ENCODE assay signal across 10 cellular contexts in genomic region chrX:71870337-71871098, GRCh38. TPM values are rescaled to one million over a fixed set of nuclear protein-coding genes. Genes with fewer than 3 reads are reported as not detected.
DNase-seq lines count a peak whose midpoint lies in the region; ATAC-seq and TF ChIP-seq lines count a peak whose summit lies in the region.
"Had no signal": no experiment of that assay in that cellular context is flagged by ENCODE, and none has a peak within 500 bp of the region (broad histone marks: within the 10 kb centered on the region; RNA-seq: fewer than 3 reads in every experiment).

No MANE protein-coding gene starts in this region.

- H3F3A ChIP-seq in SK-N-SH (replicated peaks; ENCODE audit: insufficient read depth), result no peaks in the 10 kb centered on the region

- H3K27ac ChIP-seq in HEK293 (ENCODE audit: extremely low read depth, low read depth, low read length), result no peak overlapping the region
- no peak overlapping the region for H3K27ac ChIP-seq in SK-N-SH (ENCODE audit: low read depth in 2 of 2, low read length in 1 of 2)
- H3K27ac ChIP-seq in sigmoid colon, result no peak overlapping the region

- TF ChIP-seq CTCF in Calu3 (IDR thresholded peaks at IDR 0.05; ENCODE audit: unreplicated experiment) (no peak), HEK293 (tag by site-specific recombination; IDR thresholded peaks at IDR 0.05) (peak; percentile 72), SK-N-SH (IDR thresholded peaks at IDR 0.05) (peak; percentile 36; the same call in 1 of the 2 replicates), GM10248 (IDR thresholded peaks at IDR 0.05; ENCODE audit: control extremely low read depth, extremely low read depth, low read depth, missing control alignments) (no peak), sigmoid colon (IDR thresholded peaks at IDR 0.05) (no peak)

- no peak for ATAC-seq in HG03460 (IDR thresholded peaks at IDR 0.05; ENCODE audit: unreplicated experiment)

- no peaks in the 10 kb centered on the region for H3K9me3 ChIP-seq in HEK293 (ENCODE audit: control insufficient read depth, insufficient read depth, low read depth, low read length)
- H3K9me3 ChIP-seq in SK-N-SH, result no peaks in the 10 kb centered on the region
- H3K9me3 ChIP-seq in sigmoid colon, result no peaks in the 10 kb centered on the region

- DNase-seq in Calu3 (peak; percentile 57), SK-N-SH (no peak), inferior parietal cortex (ENCODE audit: extremely low spot score) (peak; percentile 4), superior temporal gyrus (ENCODE audit: extremely low spot score) (no peak), GM10248 (ENCODE audit: extremely low spot score) (no peak), sigmoid colon (no peak)
- DNase-seq: NCI-H187 had no signal

- no peaks in the 10 kb centered on the region for H3K4me1 ChIP-seq in HEK293 (ENCODE audit: control insufficient read depth, insufficient read depth, low read length)
- no peaks in the 10 kb centered on the region for H3K4me1 ChIP-seq in SK-N-SH (ENCODE audit: control insufficient read depth in 1 of 2, insufficient read depth in 2 of 2, low read depth in 1 of 2, low read length in 1 of 2)
- no peaks in the 10 kb centered on the region for H3K4me1 ChIP-seq in sigmoid colon

- no peak overlapping the region for H3K27ac Mint-ChIP-seq in Calu3 (ENCODE audit: unreplicated experiment)
- H3K27ac Mint-ChIP-seq: activated T-helper 1 cell treated with anti-CD3 and anti-CD28 coated beads, Interleukin-12 subunit alpha, Interleukin-12 subunit beta, Interleukin-2, Interleukin-4 antibody, amounts not matched to agents 30 ng/mL and 10 ng/mL and 1 ng/mL, durations not matched to agents 14 hours and 24 hours and 36 hours had no signal

- no peaks in the 10 kb centered on the region for H4K20me1 ChIP-seq in SK-N-SH (ENCODE audit: insufficient read depth)

- H3K4me3 ChIP-seq in HEK293 (ENCODE audit: low read depth, low read length) (no peak overlapping the region), SK-N-SH (ENCODE audit: low read depth in 2 of 2, low read length in 1 of 2) (no peak overlapping the region), sigmoid colon (no peak overlapping the region)

- no peaks in the 10 kb centered on the region for H3K9me2 ChIP-seq in SK-N-SH

- intact Hi-C loops in Calu3 (cut with micrococcal nuclease; ENCODE audit: unreplicated experiment), result no loop called here
- intact Hi-C loops in sigmoid colon (cut with DNase I), result no loop called here

- BruUV-seq in Calu3 (replicated peaks; lab: Mats Ljungman, UMichigan), result no TSS peak

- no peaks in the 10 kb centered on the region for H3K79me2 ChIP-seq in SK-N-SH (ENCODE audit: insufficient read depth)

- peaks cover 8% of the 10 kb centered on the region for H3K4me1 Mint-ChIP-seq in Calu3 (ENCODE audit: low read depth, unreplicated experiment)

- no peak overlapping the region for H3K4me2 ChIP-seq in SK-N-SH

- 20% methylated on average over 4 of the region's 11 CpGs for WGBS in SK-N-SH (ENCODE audit: low lambda C conversion rate)
- WGBS in sigmoid colon, 2 donors, result 66 to 68% methylated on average over 11 of the region's 11 CpGs

- TF ChIP-seq EP300 in SK-N-SH (IDR thresholded peaks at IDR 0.05; ENCODE audit: borderline replicate concordance in 1 of 2, low read depth in 1 of 2, low read length in 1 of 2), result no peak
- no peak for TF ChIP-seq EP300 in sigmoid colon (IDR thresholded peaks at IDR 0.05)

- H3K9me3 Mint-ChIP-seq in Calu3 (ENCODE audit: low read depth, unreplicated experiment), result no peaks in the 10 kb centered on the region
- H3K9me3 Mint-ChIP-seq: activated T-helper 1 cell treated with anti-CD3 and anti-CD28 coated beads, Interleukin-12 subunit alpha, Interleukin-12 subunit beta, Interleukin-2, Interleukin-4 antibody, amounts not matched to agents 30 ng/mL and 10 ng/mL and 1 ng/mL, durations not matched to agents 14 hours and 24 hours and 36 hours had no signal

- no peak overlapping the region for H3K9ac ChIP-seq in SK-N-SH

- peaks cover 50% of the 10 kb centered on the region for H3K27me3 Mint-ChIP-seq in Calu3 (ENCODE audit: unreplicated experiment)

- H3K36me3 ChIP-seq in HEK293 (ENCODE audit: control insufficient read depth in 2 of 2, insufficient read depth in 1 of 2, low read length in 2 of 2) (no peaks in the 10 kb centered on the region), SK-N-SH (replicated peaks in 1 of 2; ENCODE audit: control insufficient read depth in 1 of 2, insufficient read depth in 2 of 2, low read length in 1 of 2) (no peaks in the 10 kb centered on the region), sigmoid colon (no peaks in the 10 kb centered on the region)

- TF ChIP-seq POLR2A in sigmoid colon (IDR thresholded peaks at IDR 0.05), result no peak

- POLR2A ChIA-PET in HEK293 (lab: Yijun Ruan, JAX), result no interaction called here
- POLR2A ChIA-PET in SK-N-SH (lab: Yijun Ruan, JAX), result no interaction called here
- POLR2A ChIA-PET in GM10248 (lab: Yijun Ruan, JAX), result no interaction called here

- peaks cover 46% of the 10 kb centered on the region for H3K27me3 ChIP-seq in SK-N-SH (ENCODE audit: insufficient read depth)
- peaks cover 0 to 4% (median 0%) of the 10 kb centered on the region in 3 donors for H3K27me3 ChIP-seq in sigmoid colon

- no peaks in the 10 kb centered on the region for H3K36me3 Mint-ChIP-seq in Calu3 (ENCODE audit: insufficient read depth, unreplicated experiment)

- peak; percentile 47 for TF ChIP-seq RAD21 in SK-N-SH (IDR thresholded peaks at IDR 0.05; ENCODE audit: low read length)

- CTCF ChIA-PET in Calu3 (lab: Charles Lee), result no interaction called here
- CTCF ChIA-PET in HEK293 (lab: Yijun Ruan, JAX), result interaction anchor here (1.0 to 1.2 kb wide), 3 partner anchors 9 to 11 kb away, joined by 3 to 8 read pairs (median 3); no protein-coding TSS in a partner anchor
- CTCF ChIA-PET in SK-N-SH (lab: Yijun Ruan, JAX), result interaction anchor here (0.8 to 0.9 kb wide), 2 partner anchors 11 to 15 kb away, joined by 3 read pairs; no protein-coding TSS in a partner anchor
- CTCF ChIA-PET in GM10248 (lab: Yijun Ruan, JAX), result no interaction called here

- no peak overlapping the region for H3K4me3 Mint-ChIP-seq in Calu3 (ENCODE audit: low read depth, unreplicated experiment)
- H3K4me3 Mint-ChIP-seq: activated T-helper 1 cell treated with anti-CD3 and anti-CD28 coated beads, Interleukin-12 subunit alpha, Interleukin-12 subunit beta, Interleukin-2, Interleukin-4 antibody, amounts not matched to agents 30 ng/mL and 10 ng/mL and 1 ng/mL, durations not matched to agents 14 hours and 24 hours and 36 hours had no signal

- H2AFZ ChIP-seq in SK-N-SH (ENCODE audit: low read depth), result no peak overlapping the region

TF ChIP-seq in HEK293, 187 proteins besides CTCF, POLR2A, EP300 and RAD21:
- TF ChIP-seq ZNF664 (tag by site-specific recombination; IDR thresholded peaks at IDR 0.05) (no peak), GLIS1 (tag by site-specific recombination; IDR thresholded peaks at IDR 0.05) (peak; percentile 83)
TF ChIP-seq in HEK293: peak in this region for 1.

TF ChIP-seq in SK-N-SH, 30 proteins besides CTCF, POLR2A, EP300 and RAD21:
- no peak for TF ChIP-seq POLR2AphosphoS5 (IDR thresholded peaks at IDR 0.05; ENCODE audit: low read depth, low read length)
- TF ChIP-seq SMC3 (IDR thresholded peaks at IDR 0.05; ENCODE audit: low read depth, low read length), result peak; percentile 2; the same call in 1 of the 2 replicates
- no peak for TF ChIP-seq RFX5 (IDR thresholded peaks at IDR 0.05; ENCODE audit: low read length)
- no peak for TF ChIP-seq TCF12 (IDR thresholded peaks at IDR 0.05)
- no peak for TF ChIP-seq GATA2 (CRISPR knock-in tag; IDR thresholded peaks at IDR 0.05)

RNA-seq across cellular contexts. Expression of gene NHSL2, which starts 40.1 kb away (rescaled TPM):
- 0.09 and 0.27 TPM in 2 replicates for total RNA-seq in Calu3 (2022)
- polyA plus RNA-seq in SK-N-SH (2012; rRNA removed), result 0.61 and 1.7 TPM in 2 replicates
- 0.60 and 1.5 TPM in 2 replicates for polyA plus RNA-seq in SK-N-SH (2012; cell fraction: cytosol; rRNA removed)
- 1.6 and 1.9 TPM in 2 replicates for polyA plus RNA-seq in SK-N-SH (2012; cell fraction: nucleus; rRNA removed)
- total RNA-seq in sigmoid colon, result 10 to 100 TPM in 3 of 4 donors, 1 to 10 TPM in 1; 8.1 to 21.3 (median 10.7) TPM
- 1 to 10 TPM in 1 of 3 donors, under 1 TPM in 2; under 0.01 to 2.1 (median under 0.01) TPM for polyA plus RNA-seq in sigmoid colon

Comparison
In these comparisons a context has a peak if more than half of its experiments do, and no peak if none do; other contexts are left out.
1. DNase-seq: peak in Calu3 (single experiment) and inferior parietal cortex (single experiment); none in SK-N-SH (single experiment), superior temporal gyrus (single experiment), GM10248 (single experiment) and sigmoid colon (single experiment).
2. CTCF ChIP-seq: peak in HEK293 (single experiment) and SK-N-SH (single experiment); none in Calu3 (single experiment), GM10248 (single experiment) and sigmoid colon (0 of 4).
3. CTCF ChIA-PET loops: an anchor here in HEK293 (1.0 to 1.2 kb wide) and SK-N-SH (0.8 to 0.9 kb wide); none called in Calu3 and GM10248.